Comparison of ENCODE assay signal across 14 cellular contexts in genomic region chr1:223401873-223402789, GRCh38. TPM values are rescaled to one million over a fixed set of nuclear protein-coding genes. Genes with fewer than 3 reads are reported as not detected.
DNase-seq lines count a peak whose midpoint lies in the region; ATAC-seq, FAIRE-seq and TF ChIP-seq lines count a peak whose summit lies in the region.
"Had no signal": no experiment of that assay in that cellular context is flagged by ENCODE, and none has a peak within 500 bp of the region (broad histone marks: within the 10 kb centered on the region; RNA-seq: fewer than 3 reads in every experiment).

No MANE protein-coding gene starts in this region.

- H3K9me3 ChIP-seq in H1 (ENCODE audit: insufficient read depth in 2 of 2, low read depth in 1 of 2, low read length in 1 of 2): no peaks in the 10 kb centered on the region
- H3K9me3 ChIP-seq: BLaER1, gastrocnemius medialis, MG63 had no signal

- H2BK12ac ChIP-seq in H1 (ENCODE audit: low read depth, low read length): no peak overlapping the region

- no peak overlapping the region for H2BK120ac ChIP-seq in H1 (replicated peaks; ENCODE audit: low read depth, low read length)

- H3K4me3 Mint-ChIP-seq in activated CD4-positive, alpha-beta T cell treated with anti-CD3 and anti-CD28 coated beads for 36 hours: no peak overlapping the region

- H2AFZ ChIP-seq in H1 (ENCODE audit: low read length): no peak overlapping the region

- no peak for TF ChIP-seq EP300 in H1 (IDR thresholded peaks at IDR 0.05; ENCODE audit: borderline replicate concordance in 1 of 2, low read depth in 2 of 2, low read length in 2 of 2)

- peaks cover 30% of the 10 kb centered on the region for H3K4me1 Mint-ChIP-seq in activated CD4-positive, alpha-beta T cell treated with anti-CD3 and anti-CD28 coated beads for 36 hours

- no peak overlapping the region for H4K8ac ChIP-seq in H1 (ENCODE audit: extremely low read depth, insufficient read depth, low read length)

- TF ChIP-seq CTCF in H1 (IDR thresholded peaks at IDR 0.05; ENCODE audit: control extremely low read depth in 1 of 3, insufficient read depth in 1 of 3, low read depth in 1 of 3, low read length in 3 of 3): no peak

- intact Hi-C loops in activated CD4-positive, alpha-beta T cell treated with anti-CD3 and anti-CD28 coated beads for 36 hours (cut with DNase I, micrococcal nuclease): no loop called here

- H3K18ac ChIP-seq in H1 (ENCODE audit: extremely low read depth, low read length): no peak overlapping the region

- H3K4me3 ChIP-seq in H1 (ENCODE audit: extremely low read depth in 1 of 4, insufficient read depth in 2 of 4, low read depth in 3 of 4, low read length in 4 of 4): no peak overlapping the region; a peak in 1 of 8 replicates
- H3K4me3 ChIP-seq in skeletal muscle cell (ENCODE audit: low read depth, low read length): no peak overlapping the region
- H3K4me3 ChIP-seq: BLaER1, gastrocnemius medialis, MG63 had no signal

- H3K56ac ChIP-seq in H1 (replicated peaks; ENCODE audit: insufficient read length, low read depth, low read length): no peak overlapping the region

- no peaks in the 10 kb centered on the region for H3K4me1 ChIP-seq in H1 (replicated peaks in 1 of 4; ENCODE audit: control insufficient read depth in 3 of 4, insufficient read depth in 4 of 4, low read length in 3 of 4)
- H3K4me1 ChIP-seq: BLaER1, gastrocnemius medialis had no signal

- no peak for TF ChIP-seq POLR2A in H1 (IDR thresholded peaks at IDR 0.05; ENCODE audit: control extremely low read depth in 1 of 2, low read depth in 2 of 2, low read length in 2 of 2)

- peaks cover 2% of the 10 kb centered on the region for H3K36me3 Mint-ChIP-seq in activated CD4-positive, alpha-beta T cell treated with anti-CD3 and anti-CD28 coated beads for 36 hours (ENCODE audit: low read depth)

- no peaks in the 10 kb centered on the region for H3K23me2 ChIP-seq in H1 (ENCODE audit: low read depth, low read length)

- H3K27ac Mint-ChIP-seq in activated CD4-positive, alpha-beta T cell treated with anti-CD3 and anti-CD28 coated beads for 36 hours: peak overlapping the region; percentile 19

- no peak overlapping the region for H2AK5ac ChIP-seq in H1 (ENCODE audit: low read depth, low read length)

- peak; percentile 15 for DNase-seq in activated CD4-positive, alpha-beta T cell treated with anti-CD3 and anti-CD28 coated beads for 36 hours
- no peak for DNase-seq in activated CD4-positive, alpha-beta T cell treated with anti-CD3 and anti-CD28 coated beads, Interleukin-2, amount 50 U/mL, for 1 hour
- DNase-seq in NCI-H226: peak; percentile 10
- DNase-seq in H1 (ENCODE audit: low read depth in 1 of 2, low spot score in 2 of 2): no peak
- peak; percentile 24 for DNase-seq in skeletal muscle cell (ENCODE audit: low read depth)
- no peak for DNase-seq in ecto neural progenitor cell (ENCODE audit: low spot score)
- no peak for DNase-seq in T-helper 1 cell
- DNase-seq: activated naive CD4-positive, alpha-beta T cell treated with anti-CD3 and anti-CD28 coated beads, Interleukin-2, amount 50 U/mL, for 16 hours; gastrocnemius medialis; MG63; stimulated activated CD8-positive, alpha-beta memory T cell treated with anti-CD3 and anti-CD28 coated beads, Interleukin-4, amount 100 ng/mL, for 48 hours had no signal

- no peaks in the 10 kb centered on the region for H3K27me3 Mint-ChIP-seq in activated CD4-positive, alpha-beta T cell treated with anti-CD3 and anti-CD28 coated beads for 36 hours

- H3K4ac ChIP-seq in H1 (replicated peaks; ENCODE audit: insufficient read length, low read depth, low read length): no peak overlapping the region

- H3K27ac ChIP-seq in H1 (ENCODE audit: low read depth, low read length): no peak overlapping the region
- H3K27ac ChIP-seq: BLaER1, gastrocnemius medialis had no signal

- H3K9ac ChIP-seq in H1 (replicated peaks in 1 of 4; ENCODE audit: extremely low read depth in 1 of 4, low read depth in 3 of 4, low read length in 3 of 4): no peak overlapping the region
- H3K9ac ChIP-seq: BLaER1 had no signal

- no peak overlapping the region for H4K5ac ChIP-seq in H1 (ENCODE audit: insufficient read length, low read depth, low read length)

- no peak overlapping the region for H2BK5ac ChIP-seq in H1 (ENCODE audit: low read depth, low read length)

- POLR2A ChIA-PET in activated CD4-positive, alpha-beta T cell treated with anti-CD3 and anti-CD28 coated beads for 36 hours (lab: Charles Lee): no interaction called here
- POLR2A ChIA-PET in H1 (lab: Charles Lee; ENCODE audit: partially characterized antibody): interaction anchor here (0.8 kb wide), 1 partner anchor 38 kb away, joined by 3 read pairs; the partner anchor contains the start of gene SUSD4

- no peaks in the 10 kb centered on the region for H3K36me3 ChIP-seq in H1 (ENCODE audit: control insufficient read depth in 2 of 4, insufficient read depth in 4 of 4, low read length in 3 of 4)
- H3K36me3 ChIP-seq: BLaER1, gastrocnemius medialis, MG63 had no signal

- H4K20me1 ChIP-seq in H1 (replicated peaks in 1 of 2; ENCODE audit: control insufficient read depth in 1 of 2, insufficient read depth in 2 of 2, low read length in 2 of 2): no peaks in the 10 kb centered on the region
- H4K20me1 ChIP-seq: BLaER1 had no signal

- ATAC-seq in activated CD4-positive, alpha-beta T cell treated with anti-CD3 and anti-CD28 coated beads for 36 hours: peak; percentile 96
- no peak for ATAC-seq in GM21447 (IDR thresholded peaks at IDR 0.05; ENCODE audit: unreplicated experiment)
- ATAC-seq: gastrocnemius medialis had no signal

- H3K14ac ChIP-seq in H1 (ENCODE audit: insufficient read length): no peak overlapping the region

- H2BK20ac ChIP-seq in H1 (ENCODE audit: low read length): no peak overlapping the region

- no peak overlapping the region for H2BK15ac ChIP-seq in H1 (ENCODE audit: low read length)

- CTCF ChIA-PET in activated CD4-positive, alpha-beta T cell treated with anti-CD3 and anti-CD28 coated beads for 36 hours (lab: Charles Lee): interaction anchor here (0.9 kb wide), 1 partner anchor 12 kb away, joined by 3 read pairs; no protein-coding TSS in a partner anchor
- CTCF ChIA-PET in H1 (lab: Charles Lee; ENCODE audit: partially characterized antibody): interaction anchor here (1.3 to 1.5 kb wide), 2 partner anchors 9 to 10 kb away, joined by 3 to 4 read pairs; partner anchors contain the start of gene CCDC185

- H3K79me1 ChIP-seq in H1 (ENCODE audit: low read depth, low read length): no peaks in the 10 kb centered on the region

- no peak for TF ChIP-seq RAD21 in H1 (IDR thresholded peaks at IDR 0.05 in 1 of 2, conservative IDR thresholded peaks at IDR 0.05 in 1 of 2; ENCODE audit: low read depth in 2 of 2, low read length in 2 of 2)

- H3K23ac ChIP-seq in H1 (ENCODE audit: insufficient read length): no peak overlapping the region

- H3K79me2 ChIP-seq in H1 (ENCODE audit: control insufficient read depth in 1 of 2, insufficient read depth in 2 of 2, low read length in 2 of 2): no peaks in the 10 kb centered on the region

- no peak for FAIRE-seq in H1 (lab: Jason Lieb, UNC)

- peaks cover 4% of the 10 kb centered on the region for H3K9me3 Mint-ChIP-seq in activated CD4-positive, alpha-beta T cell treated with anti-CD3 and anti-CD28 coated beads for 36 hours (ENCODE audit: low read depth)

- no peak overlapping the region for H3K4me2 ChIP-seq in H1 (ENCODE audit: insufficient read depth in 1 of 2, low read depth in 2 of 2, low read length in 2 of 2)
- H3K4me2 ChIP-seq: BLaER1 had no signal

- WGBS in H1 (ENCODE audit: extremely low coverage in 1 of 2, insufficient coverage in 1 of 2, insufficient read length in 1 of 2, insufficient replicate concordance in 2 of 2, low coverage in 1 of 2, low lambda C conversion rate in 2 of 2, missing lambda C conversion rate in 1 of 2), 2 experiments: 83% methylated on average over 2 of the region's 2 CpGs; no CpG with 5 or more reads in 1 of the 2 experiments

- H3K27me3 ChIP-seq in H1 (replicated peaks in 1 of 4; ENCODE audit: control insufficient read depth in 3 of 4, extremely low read depth in 1 of 4, insufficient read depth in 3 of 4, low read length in 3 of 4): no peaks in the 10 kb centered on the region
- H3K27me3 ChIP-seq: BLaER1, gastrocnemius medialis, MG63 had no signal

- peak overlapping the region; percentile 54 for H4K91ac ChIP-seq in H1 (replicated peaks; ENCODE audit: insufficient read length, low read length)

TF ChIP-seq in H1, 55 proteins besides CTCF, POLR2A, EP300 and RAD21 (continues in another document):
- TF ChIP-seq EGR1 (IDR thresholded peaks at IDR 0.05; ENCODE audit: borderline replicate concordance, low read depth, low read length) (no peak), FOSL1 (IDR thresholded peaks at IDR 0.05; ENCODE audit: insufficient read depth, low read depth, low read length) (no peak), TCF12 (IDR thresholded peaks at IDR 0.05; ENCODE audit: low read depth, low read length) (no peak), MAFK (IDR thresholded peaks at IDR 0.05; ENCODE audit: low read depth, low read length) (no peak), TEAD4 (IDR thresholded peaks at IDR 0.05; ENCODE audit: low read depth, low read length) (no peak), SP4 (IDR thresholded peaks at IDR 0.05; ENCODE audit: low read length) (no peak), GTF2F1 (IDR thresholded peaks at IDR 0.05; ENCODE audit: borderline replicate concordance, low read depth, low read length) (no peak)

RNA-seq across cellular contexts. Expression of gene CCDC185, which starts 8.9 kb away (rescaled TPM):
- not detected for total RNA-seq in activated CD4-positive, alpha-beta T cell treated with anti-CD3 and anti-CD28 coated beads for 36 hours
- total RNA-seq in H1 (2021; fragmentation: NEBNext Ultra II Directional; extraction: Animal tissue kit (Norgen Biotek cat#: 25700)): not detected in 2 replicates
- polyA plus RNA-seq in H1 (2011; rRNA removed): 0.06 TPM in 1 of 2 replicates, not detected in the other
- polyA plus RNA-seq in H1 (2011; cell fraction: cytosol; rRNA removed): 0.03 TPM
- not detected for polyA plus RNA-seq in H1 (2011; cell fraction: nucleus; rRNA removed)
- not detected in 4 replicates for polyA plus RNA-seq in H1 (2012, experiment 1 of 2)
- polyA plus RNA-seq in H1 (2012, experiment 2 of 2): not detected
- polyA plus RNA-seq in H1 (2013, experiment 1 of 2): 0.02 TPM
- polyA plus RNA-seq in H1 (2013, experiment 2 of 2): not detected
- polyA minus RNA-seq in H1 (2011; rRNA and poly(A)+ RNA removed): 0.12 TPM in 1 of 2 replicates, not detected in the other
- polyA minus RNA-seq in H1 (2011; cell fraction: cytosol; rRNA and poly(A)+ RNA removed): not detected
- polyA minus RNA-seq in H1 (2011; cell fraction: nucleus; rRNA and poly(A)+ RNA removed): not detected
- total RNA-seq: gastrocnemius medialis, mesenteric fat pad had no signal

RNA-seq across cellular contexts. Expression of gene SUSD4, which starts 38.2 kb away (rescaled TPM):
- total RNA-seq in activated CD4-positive, alpha-beta T cell treated with anti-CD3 and anti-CD28 coated beads for 36 hours: 1 to 10 TPM; 1.9 to 2.2 TPM
- total RNA-seq in H1 (2021; fragmentation: NEBNext Ultra II Directional; extraction: Animal tissue kit (Norgen Biotek cat#: 25700)): 3.2 and 3.9 TPM in 2 replicates
- polyA plus RNA-seq in H1 (2011; rRNA removed): 5.2 and 6.6 TPM in 2 replicates
- polyA plus RNA-seq in H1 (2011; cell fraction: cytosol; rRNA removed): 6.2 TPM
- polyA plus RNA-seq in H1 (2011; cell fraction: nucleus; rRNA removed): 23.0 TPM
- 2.3 to 3.2 TPM (median 2.6 TPM) in 4 replicates for polyA plus RNA-seq in H1 (2012, experiment 1 of 2)
- polyA plus RNA-seq in H1 (2012, experiment 2 of 2): 1.5 TPM
- 1.8 TPM for polyA plus RNA-seq in H1 (2013, experiment 1 of 2)
- 1.8 TPM for polyA plus RNA-seq in H1 (2013, experiment 2 of 2)
- 5.1 and 7.6 TPM in 2 replicates for polyA minus RNA-seq in H1 (2011; rRNA and poly(A)+ RNA removed)
- polyA minus RNA-seq in H1 (2011; cell fraction: cytosol; rRNA and poly(A)+ RNA removed): 2.3 TPM
- polyA minus RNA-seq in H1 (2011; cell fraction: nucleus; rRNA and poly(A)+ RNA removed): 10.9 TPM
- total RNA-seq: mesenteric fat pad had no signal

Comparison
In these comparisons a context has a peak if more than half of its experiments do, and no peak if none do; other contexts are left out.
1. DNase-seq: peak in activated CD4-positive, alpha-beta T cell treated with anti-CD3 and anti-CD28 coated beads for 36 hours (single experiment), NCI-H226 (single experiment) and skeletal muscle cell (single experiment); none in activated CD4-positive, alpha-beta T cell treated with anti-CD3 and anti-CD28 coated beads, Interleukin-2, amount 50 U/mL, for 1 hour (single experiment), H1 (0 of 2), ecto neural progenitor cell (single experiment) and T-helper 1 cell (0 of 5).